ENCODE assay signal across 7 cellular contexts in genomic region chr5:59034498-59035186, GRCh38.
A peak's percentile ranks its signal among the peaks of the same experiment; 100 is the strongest.
DNase-seq lines count a peak whose midpoint lies in the region; ATAC-seq and TF ChIP-seq lines count a peak whose summit lies in the region.

No MANE protein-coding gene starts in this region.

- H3K27ac ChIP-seq in MM.1S (ENCODE audit: low read length) (no peak overlapping the region), hepatocyte (peak overlapping the region; percentile 32), tibial nerve (peak overlapping the region in 1 of 4 donors; percentile 17)

- H3K4me1 ChIP-seq in MM.1S (ENCODE audit: low read length) = peaks cover 10% of the 10 kb centered on the region; the same call in 1 of the 2 replicates
- no peaks in the 10 kb centered on the region for H3K4me1 ChIP-seq in hepatocyte (ENCODE audit: insufficient read depth)
- peaks cover 0 to 40% (median 0%) of the 10 kb centered on the region in 4 donors for H3K4me1 ChIP-seq in tibial nerve

- in situ Hi-C loops in Caki2 (cut with HindIII; ENCODE audit: low pct_unique_long_range_greater_than_20kb, low sequenced_read_pairs) = no loop called here

- no peak overlapping the region for H3K4me2 ChIP-seq in MM.1S (ENCODE audit: low read depth, low read length)
- H3K4me2 ChIP-seq in hepatocyte = peak overlapping the region; percentile 88

- H3K9me2 ChIP-seq in MM.1S (replicated peaks; ENCODE audit: insufficient read depth, low read length) (no peaks in the 10 kb centered on the region), hepatocyte (replicated peaks; ENCODE audit: insufficient read depth) (no peaks in the 10 kb centered on the region)

- peak overlapping the region; percentile 74 for H3K27ac Mint-ChIP-seq in activated T-helper 2 cell treated with anti-CD3 and anti-CD28 coated beads, Interferon-gamma antibody, Interleukin-2, Interleukin-4, amounts not matched to agents 10 μg/mL and 5 μg/mL and 100 μg/mL, durations not matched to agents 14 hours and 24 hours and 36 hours

- H3K4me3 ChIP-seq in MM.1S (ENCODE audit: low read length) = no peak overlapping the region
- H3K4me3 ChIP-seq in hepatocyte = no peak overlapping the region
- no peak overlapping the region for H3K4me3 ChIP-seq in tibial nerve

- H3K27me3 ChIP-seq in MM.1S (replicated peaks; ENCODE audit: insufficient read depth, low read length) (no peaks in the 10 kb centered on the region), hepatocyte (no peaks in the 10 kb centered on the region), tibial nerve (no peaks in the 10 kb centered on the region)

- H3K4me3 Mint-ChIP-seq in activated T-helper 2 cell treated with anti-CD3 and anti-CD28 coated beads, Interferon-gamma antibody, Interleukin-2, Interleukin-4, amounts not matched to agents 10 μg/mL and 5 μg/mL and 100 μg/mL, durations not matched to agents 14 hours and 24 hours and 36 hours (ENCODE audit: low read depth) = peak overlapping the region; percentile 88

- TF ChIP-seq POLR2A in tibial nerve (IDR thresholded peaks at IDR 0.05) = no peak

- TF ChIP-seq EP300 in tibial nerve (IDR thresholded peaks at IDR 0.05) = no peak

- no peaks in the 10 kb centered on the region for H3F3A ChIP-seq in MM.1S (ENCODE audit: insufficient read depth, low read length)

- ATAC-seq in GM18511 (IDR thresholded peaks at IDR 0.05; ENCODE audit: unreplicated experiment) (peak; percentile 46), HG03571 (IDR thresholded peaks at IDR 0.05; ENCODE audit: unreplicated experiment) (no peak)

- no peaks in the 10 kb centered on the region for H3K27me3 Mint-ChIP-seq in activated T-helper 2 cell treated with anti-CD3 and anti-CD28 coated beads, Interferon-gamma antibody, Interleukin-2, Interleukin-4, amounts not matched to agents 10 μg/mL and 5 μg/mL and 100 μg/mL, durations not matched to agents 14 hours and 24 hours and 36 hours (ENCODE audit: low read depth)

- H3K4me1 Mint-ChIP-seq in activated T-helper 2 cell treated with anti-CD3 and anti-CD28 coated beads, Interferon-gamma antibody, Interleukin-2, Interleukin-4, amounts not matched to agents 10 μg/mL and 5 μg/mL and 100 μg/mL, durations not matched to agents 14 hours and 24 hours and 36 hours (ENCODE audit: low read depth) = peaks cover 44% of the 10 kb centered on the region

- H3K36me3 ChIP-seq in MM.1S (replicated peaks; ENCODE audit: insufficient read depth, low read length) = no peaks in the 10 kb centered on the region
- H3K36me3 ChIP-seq in hepatocyte (replicated peaks; ENCODE audit: insufficient read depth, low read depth) = no peaks in the 10 kb centered on the region
- no peaks in the 10 kb centered on the region for H3K36me3 ChIP-seq in tibial nerve

- no peaks in the 10 kb centered on the region for H3K79me2 ChIP-seq in MM.1S (ENCODE audit: low read length)
- H3K79me2 ChIP-seq in hepatocyte = peaks cover 66% of the 10 kb centered on the region

- intact Hi-C loops in activated T-helper 2 cell treated with anti-CD3 and anti-CD28 coated beads, Interferon-gamma antibody, Interleukin-2, Interleukin-4, amounts not matched to agents 10 μg/mL and 5 μg/mL and 100 μg/mL, durations not matched to agents 14 hours and 24 hours and 36 hours (cut with micrococcal nuclease) = loop anchor here (1.0 to 10.0 kb wide), 5 partner anchors 140 to 760 kb away; partner anchors contain the start of gene PLK2

- 41% methylated on average over 3 of the region's 3 CpGs for WGBS in hepatocyte (ENCODE audit: low lambda C conversion rate, missing lambda C conversion rate)
- WGBS in tibial nerve, 2 donors = 62 to 65% methylated on average over 3 of the region's 3 CpGs

- peaks cover 11% of the 10 kb centered on the region for H3K9me3 Mint-ChIP-seq in activated T-helper 2 cell treated with anti-CD3 and anti-CD28 coated beads, Interferon-gamma antibody, Interleukin-2, Interleukin-4, amounts not matched to agents 10 μg/mL and 5 μg/mL and 100 μg/mL, durations not matched to agents 14 hours and 24 hours and 36 hours

- H3K9me3 ChIP-seq in MM.1S (replicated peaks; ENCODE audit: insufficient read depth, low read length) (no peaks in the 10 kb centered on the region), hepatocyte (ENCODE audit: low read depth) (peaks cover 1% of the 10 kb centered on the region), tibial nerve (peaks cover 0 to 3% (median 0%) of the 10 kb centered on the region in 4 donors)

- peaks cover 77% of the 10 kb centered on the region for H3K36me3 Mint-ChIP-seq in activated T-helper 2 cell treated with anti-CD3 and anti-CD28 coated beads, Interferon-gamma antibody, Interleukin-2, Interleukin-4, amounts not matched to agents 10 μg/mL and 5 μg/mL and 100 μg/mL, durations not matched to agents 14 hours and 24 hours and 36 hours (ENCODE audit: low read depth)

- DNase-seq in Caki2 (ENCODE audit: low read depth) (peak; percentile 31), MM.1S (peak; percentile 37), hepatocyte (ENCODE audit: low spot score) (peak; percentile 63), tibial nerve (ENCODE audit: low spot score in 2 of 2) (no peak)
- no peak for DNase-seq in activated T-helper 2 cell treated with anti-CD3 and anti-CD28 coated beads, Interferon-gamma antibody, Interleukin-2, Interleukin-4, amounts not matched to agents 10 μg/mL and 5 μg/mL and 100 μg/mL, durations not matched to agents 14 hours and 24 hours and 36 hours (ENCODE audit: low spot score)

- peak; percentile 71 for TF ChIP-seq CTCF in MM.1S (IDR thresholded peaks at IDR 0.05; ENCODE audit: low read length)
- peak; percentile 68 for TF ChIP-seq CTCF in hepatocyte (IDR thresholded peaks at IDR 0.05; ENCODE audit: poor library complexity)
- TF ChIP-seq CTCF in tibial nerve (IDR thresholded peaks at IDR 0.05) = peak; percentile 27 to 62 (median 52)

- H2AFZ ChIP-seq in MM.1S (ENCODE audit: low read length) (no peak overlapping the region), hepatocyte (no peak overlapping the region)

- no peak overlapping the region for H3K9ac ChIP-seq in MM.1S (ENCODE audit: low read length)

- H4K20me1 ChIP-seq in MM.1S (ENCODE audit: insufficient read depth, low read length) = no peaks in the 10 kb centered on the region
- H4K20me1 ChIP-seq in hepatocyte (ENCODE audit: insufficient read depth, poor library complexity, severe bottlenecking) = no peaks in the 10 kb centered on the region

Comparison
In these comparisons a context has a peak if more than half of its experiments do, and no peak if none do; other contexts are left out.
1. DNase-seq: peak in Caki2 (single experiment), MM.1S (single experiment) and hepatocyte (single experiment); none in activated T-helper 2 cell treated with anti-CD3 and anti-CD28 coated beads, Interferon-gamma antibody, Interleukin-2, Interleukin-4, amounts not matched to agents 10 μg/mL and 5 μg/mL and 100 μg/mL, durations not matched to agents 14 hours and 24 hours and 36 hours (single experiment) and tibial nerve (0 of 2).
2. Peak in every context shown above with its lines, with median percentiles within 50 percentile points of each other: CTCF ChIP-seq.